In genomic region chr6:40227735-40228134, GRCh38 we compare ENCODE assay signal across 25 cellular contexts.
"Had no signal": no experiment of that assay in that cellular context is flagged by ENCODE, and none has a peak within 500 bp of the region (broad histone marks: within the 10 kb centered on the region; RNA-seq: fewer than 3 reads in every experiment).

No MANE protein-coding gene starts in this region.

- H3K9ac ChIP-seq: parathyroid adenoma had no signal

- H3K27me3 ChIP-seq: ovary, right lobe of liver, sigmoid colon, testis, transverse colon, upper lobe of right lung, uterus had no signal

- H3K36me3 ChIP-seq: ovary, right lobe of liver, sigmoid colon, suprapubic skin, tibial artery, transverse colon, upper lobe of right lung, uterus had no signal

- H3K4me3 ChIP-seq: ovary, psoas muscle, right lobe of liver, sigmoid colon, suprapubic skin, testis, tibial artery, transverse colon, upper lobe of right lung, uterus had no signal

- H3K79me2 ChIP-seq: parathyroid adenoma had no signal

- H3K9me3 ChIP-seq: ovary, psoas muscle, right lobe of liver, sigmoid colon, suprapubic skin, testis, tibial artery, transverse colon, upper lobe of right lung, uterus had no signal

- DNase-seq: naive thymus-derived CD8-positive, alpha-beta T cell; nephron progenitor cell; occipital lobe; ovary; posterior cingulate gyrus; psoas muscle; right lobe of liver; sigmoid colon; small intestine; stimulated activated CD4-positive, alpha-beta T cell treated with anti-CD3 and anti-CD28 coated beads, Interleukin-15, amount 100 ng/mL, for 24 hours; stimulated activated CD4-positive, alpha-beta T cell treated with anti-CD3 and anti-CD28 coated beads, Interleukin-2, amount 100 ng/mL, for 24 hours; stimulated activated CD4-positive, alpha-beta T cell treated with anti-CD3 and anti-CD28 coated beads, Interleukin-2, amount 100 ng/mL, for 48 hours; stimulated activated CD4-positive, alpha-beta T cell treated with anti-CD3 and anti-CD28 coated beads, Interleukin-4, amount 100 ng/mL, for 24 hours; stimulated activated naive CD4-positive, alpha-beta T cell; stimulated activated naive CD8-positive, alpha-beta T cell treated with anti-CD3 and anti-CD28 coated beads, Interleukin-15, amount 100 ng/mL, for 72 hours; stimulated activated naive CD8-positive, alpha-beta T cell treated with anti-CD3 and anti-CD28 coated beads, Interleukin-15, Interleukin-2, amounts not matched to agents 100 U/mL and 50 U/mL, for 24 hours; substantia nigra; testis; tibial artery; transverse colon; upper lobe of right lung; uterus had no signal

- H3K27ac ChIP-seq: ovary, parathyroid adenoma, psoas muscle, right lobe of liver, sigmoid colon, suprapubic skin, testis, tibial artery, transverse colon, upper lobe of right lung, uterus had no signal

- H3K4me1 ChIP-seq: parathyroid adenoma, psoas muscle, right lobe of liver, sigmoid colon, suprapubic skin, testis, tibial artery, transverse colon, upper lobe of right lung, uterus had no signal

- ATAC-seq: naive thymus-derived CD8-positive, alpha-beta T cell; psoas muscle; stimulated activated memory B cell treated with anti-CD40 and anti-IgM and Interleukin-4, amounts not matched to agents 10 μg/mL and 1 μg/mL and 100 μg/mL, for 72 hours; stimulated activated naive CD8-positive, alpha-beta T cell treated with anti-CD3 and anti-CD28 coated beads, Interleukin-15, amount 100 ng/mL, for 72 hours; stimulated activated naive CD8-positive, alpha-beta T cell treated with anti-CD3 and anti-CD28 coated beads, Interleukin-15, Interleukin-2, amounts not matched to agents 100 U/mL and 50 U/mL, for 24 hours; upper lobe of right lung had no signal

- H2AFZ ChIP-seq: parathyroid adenoma had no signal
